9 cellular contexts compared by ENCODE assay signal in genomic region chr7:55532150-55532917, GRCh38. TPM values are rescaled to one million over a fixed set of nuclear protein-coding genes. Genes with fewer than 3 reads are reported as not detected.
DNase-seq lines count a peak whose midpoint lies in the region; ATAC-seq, FAIRE-seq and TF ChIP-seq lines count a peak whose summit lies in the region.
"Had no signal": no experiment of that assay in that cellular context is flagged by ENCODE, and none has a peak within 500 bp of the region (broad histone marks: within the 10 kb centered on the region; RNA-seq: fewer than 3 reads in every experiment).

No MANE protein-coding gene starts in this region.

- no peak for TF ChIP-seq CTCF in CD8-positive, alpha-beta T cell (IDR thresholded peaks at IDR 0.05)
- TF ChIP-seq CTCF in lower lobe of right lung (IDR thresholded peaks at IDR 0.05) (no peak), gastroesophageal sphincter (IDR thresholded peaks at IDR 0.05) (no peak)

- peak overlapping the region; percentile 97 for H3K27ac Mint-ChIP-seq in CD8-positive, alpha-beta T cell
- peak overlapping the region; percentile 92 to 97 for H3K27ac Mint-ChIP-seq in T-cell
- H3K27ac Mint-ChIP-seq: mesothelial cell of epicardium had no signal

- H3K27me3 ChIP-seq in CD8-positive, alpha-beta T cell (ENCODE audit: insufficient read depth, low read length), result no peaks in the 10 kb centered on the region
- H3K27me3 ChIP-seq in lower lobe of right lung (ENCODE audit: low read depth) (no peaks in the 10 kb centered on the region), gastroesophageal sphincter (no peaks in the 10 kb centered on the region)

- peaks cover 58% of the 10 kb centered on the region for H3K4me1 ChIP-seq in CD8-positive, alpha-beta T cell (ENCODE audit: insufficient read depth, low read length)
- H3K4me1 ChIP-seq in lower lobe of right lung, result peaks cover 56% of the 10 kb centered on the region
- peaks cover 0 to 51% (median 25%) of the 10 kb centered on the region in 3 donors for H3K4me1 ChIP-seq in gastroesophageal sphincter

- TF ChIP-seq POLR2A in gastroesophageal sphincter (IDR thresholded peaks at IDR 0.05), result no peak

- H3K4me3 ChIP-seq in CD8-positive, alpha-beta T cell (ENCODE audit: low read depth, low read length), result no peak overlapping the region
- H3K4me3 ChIP-seq in lower lobe of right lung, result no peak overlapping the region
- no peak overlapping the region for H3K4me3 ChIP-seq in gastroesophageal sphincter

- POLR2A ChIA-PET in CD8-positive, alpha-beta T cell (lab: Charles Lee), result interaction anchor here (0.6 to 2.9 kb wide), 2 partner anchors 11 to 63 kb away, joined by 4 to 12 read pairs; no protein-coding TSS in a partner anchor
- POLR2A ChIA-PET in T-cell (lab: Charles Lee), result interaction anchor here in 1 of 2 donors (0.6 kb wide), 1 partner anchor 14 kb away, joined by 3 read pairs; no protein-coding TSS in a partner anchor

- no peak for ATAC-seq in CD8-positive, alpha-beta T cell
- ATAC-seq in GM19351 (IDR thresholded peaks at IDR 0.05; ENCODE audit: unreplicated experiment) (peak; percentile 13), T-cell (replicated peaks in 1 of 4) (no peak), lower lobe of right lung (no peak), gastroesophageal sphincter (no peak)

- intact Hi-C loops in CD8-positive, alpha-beta T cell (cut with DNase I, micrococcal nuclease), result loop anchor here in 1 of 2 experiments (5.0 kb wide), 1 partner anchor 55 kb away; no protein-coding TSS in a partner anchor
- intact Hi-C loops in lower lobe of right lung (cut with DNase I), result no loop called here

- no peaks in the 10 kb centered on the region for H3K27me3 Mint-ChIP-seq in CD8-positive, alpha-beta T cell (ENCODE audit: low read depth)
- no peaks in the 10 kb centered on the region for H3K27me3 Mint-ChIP-seq in T-cell

- H3K9me3 Mint-ChIP-seq in CD8-positive, alpha-beta T cell, result no peaks in the 10 kb centered on the region
- no peaks in the 10 kb centered on the region for H3K9me3 Mint-ChIP-seq in T-cell
- H3K9me3 Mint-ChIP-seq: mesothelial cell of epicardium had no signal

- H3K9me3 ChIP-seq in CD8-positive, alpha-beta T cell (ENCODE audit: low read length), result no peaks in the 10 kb centered on the region
- H3K9me3 ChIP-seq in lower lobe of right lung (no peaks in the 10 kb centered on the region), gastroesophageal sphincter (no peaks in the 10 kb centered on the region)

- no peaks in the 10 kb centered on the region for H3K36me3 ChIP-seq in CD8-positive, alpha-beta T cell (ENCODE audit: insufficient read depth, low read length)
- H3K36me3 ChIP-seq in lower lobe of right lung (no peaks in the 10 kb centered on the region), gastroesophageal sphincter (no peaks in the 10 kb centered on the region)

- CTCF ChIA-PET in CD8-positive, alpha-beta T cell (lab: Charles Lee), result interaction anchor here (0.7 to 2.1 kb wide), 9 partner anchors 10 to 117 kb away, joined by 3 to 8 read pairs (median 5); no protein-coding TSS in a partner anchor
- CTCF ChIA-PET in T-cell (lab: Charles Lee), result interaction anchor here (1.2 to 1.6 kb wide), 2 partner anchors 16 to 36 kb away, joined by 4 to 5 read pairs; no protein-coding TSS in a partner anchor

- no peak for TF ChIP-seq EP300 in gastroesophageal sphincter (IDR thresholded peaks at IDR 0.05)

- H3K36me3 Mint-ChIP-seq in CD8-positive, alpha-beta T cell, result peaks cover 3% of the 10 kb centered on the region
- no peaks in the 10 kb centered on the region for H3K36me3 Mint-ChIP-seq in T-cell
- H3K36me3 Mint-ChIP-seq: mesothelial cell of epicardium had no signal

- no peak for FAIRE-seq in frontal cortex (lab: Jason Lieb, UNC)

- WGBS in gastroesophageal sphincter (ENCODE audit: low coverage in 1 of 2), 2 donors, result 69% methylated on average over 8 of the region's 8 CpGs; no CpG with 5 or more reads in 1 of the 2 donors

- no peak overlapping the region for H3K27ac ChIP-seq in CD8-positive, alpha-beta T cell (ENCODE audit: low read depth, low read length)
- H3K27ac ChIP-seq in lower lobe of right lung (peak overlapping the region; percentile 37), gastroesophageal sphincter (peak overlapping the region in 1 of 4 donors; percentile 49)

- H3K4me1 Mint-ChIP-seq in CD8-positive, alpha-beta T cell (ENCODE audit: low read depth), result peaks cover 80% of the 10 kb centered on the region
- peaks cover 80 to 84% (median 82%) of the 10 kb centered on the region in 3 donors for H3K4me1 Mint-ChIP-seq in T-cell

- no peak for DNase-seq in CD8-positive, alpha-beta T cell
- DNase-seq in T-cell (no peak), lower lobe of right lung (no peak), frontal cortex (ENCODE audit: low spot score in 2 of 2) (no peak), occipital lobe (lab: John Stamatoyannopoulos, UW) (no peak)
- no peak for DNase-seq in activated CD8-positive, alpha-beta memory T cell treated with anti-CD3 and anti-CD28 coated beads, Interleukin-2, amount 50 U/mL, for 4 hours

- H3K4me3 Mint-ChIP-seq in CD8-positive, alpha-beta T cell, result peak overlapping the region; percentile 74
- peak overlapping the region in 2 of 3 donors; percentile 15 to 79 for H3K4me3 Mint-ChIP-seq in T-cell
- H3K4me3 Mint-ChIP-seq: mesothelial cell of epicardium had no signal

RNA-seq across cellular contexts. Expression of gene VOPP1, which starts 40.0 kb away (rescaled TPM):
- total RNA-seq in CD8-positive, alpha-beta T cell, result 10 to 100 TPM; 38.7 to 38.9 TPM
- total RNA-seq in T-cell (100 to 1,000 TPM in 1 of 5 donors, 10 to 100 TPM in 4; 84.0 to 106 (median 94.8) TPM), lower lobe of right lung (66.2 TPM), gastroesophageal sphincter (10 to 100 TPM; 20.5 to 51.6 (median 33.4) TPM), frontal cortex (83.6 TPM), occipital lobe (108 TPM)
